Comparison of ENCODE assay signal across 21 cellular contexts in the genomic region with DNA sequence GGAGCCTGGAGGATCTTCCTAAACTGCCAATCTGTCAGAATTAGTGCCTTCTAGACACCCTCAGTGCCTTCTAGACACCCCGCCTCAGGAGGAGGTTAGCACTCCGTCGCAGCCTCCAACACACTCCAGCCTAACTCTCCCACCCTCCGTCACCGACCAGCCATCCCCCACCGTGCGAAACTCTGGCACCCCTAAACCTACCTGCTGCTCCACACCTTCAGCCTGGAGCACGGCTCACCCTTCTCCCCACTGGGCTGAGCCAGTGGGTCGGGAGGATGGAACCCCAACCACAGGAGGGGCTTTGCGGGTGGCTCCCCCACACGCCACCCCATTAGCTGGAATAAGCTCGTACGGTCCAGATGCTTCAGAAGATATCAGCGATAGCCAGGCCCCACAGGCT.
DNase-seq lines count a peak whose midpoint lies in the region; ATAC-seq and TF ChIP-seq lines count a peak whose summit lies in the region.
"Had no signal": no experiment of that assay in that cellular context is flagged by ENCODE, and none has a peak within 500 bp of the region (broad histone marks: within the 10 kb centered on the region; RNA-seq: fewer than 3 reads in every experiment).

No MANE protein-coding gene starts in this region.

- H3K36me3 ChIP-seq in lung (ENCODE audit: control insufficient read depth in 2 of 2, insufficient read depth in 2 of 2, low read length in 2 of 2), result no peaks in the 10 kb centered on the region
- no peaks in the 10 kb centered on the region for H3K36me3 ChIP-seq in sigmoid colon
- no peaks in the 10 kb centered on the region for H3K36me3 ChIP-seq in Karpas-422 (ENCODE audit: insufficient read depth, low read length)
- H3K36me3 ChIP-seq in brain microvascular endothelial cell (replicated peaks), result no peaks in the 10 kb centered on the region
- H3K36me3 ChIP-seq: BE2C, HAP-1, SJSA1 had no signal

- WGBS in H9 (ENCODE audit: extremely low coverage, insufficient read length, low lambda C conversion rate), result no CpG with 5 or more reads among the region's 14 CpGs
- WGBS in lung, 2 donors, result 90 to 92% methylated on average over 14 of the region's 14 CpGs
- WGBS in sigmoid colon, 2 donors, result 86 to 94% methylated on average over 14 of the region's 14 CpGs

- H3K4me3 Mint-ChIP-seq in H9, result peak overlapping the region in 1 of 2 experiments; percentile 7; a peak in 1 of 5 replicates
- H3K4me3 Mint-ChIP-seq: CD4-positive, CD25-positive, alpha-beta regulatory T cell had no signal

- H2BK12ac ChIP-seq in H9 (ENCODE audit: insufficient read length, low read depth, low read length), result no peak overlapping the region

- DNase-seq in H9, result peak; percentile 4
- DNase-seq in coronary artery (ENCODE audit: low spot score), result peak; percentile 45
- peak; percentile 20 for DNase-seq in lung (ENCODE audit: low spot score)
- peak; percentile 35 for DNase-seq in sigmoid colon
- no peak for DNase-seq in Karpas-422
- no peak for DNase-seq in HuH-7.5 (ENCODE audit: low spot score)
- no peak for DNase-seq in brain microvascular endothelial cell
- DNase-seq: BE2C; CD4-positive, CD25-positive, alpha-beta regulatory T cell; COR-L47; DMS79; KG1; NCI-H1105; NCI-H146; NCI-H2029; NCI-H226; NCI-H524 treated with DMSO at 0.1 percent for 48 hours; OCI-M1 had no signal

- in situ Hi-C loops in brain microvascular endothelial cell (cut with HindIII; ENCODE audit: low pct_ligation_motif_present, low sequenced_read_pairs), result no loop called here

- no peak overlapping the region for H3K4ac ChIP-seq in H9 (ENCODE audit: low read depth, low read length)

- H3K18ac ChIP-seq in H9 (ENCODE audit: insufficient read length, low read depth, low read length), result no peak overlapping the region

- H3K4me1 ChIP-seq in H9 (ENCODE audit: insufficient read depth, low read length) (no peaks in the 10 kb centered on the region; the same call in 1 of the 2 replicates), lung (ENCODE audit: control insufficient read depth in 2 of 2, insufficient read depth in 2 of 2, low read length in 2 of 2) (peaks cover 0 to 3% of the 10 kb centered on the region in 2 donors), sigmoid colon (no peaks in the 10 kb centered on the region), Karpas-422 (ENCODE audit: low read length) (peaks cover 43% of the 10 kb centered on the region)
- H3K4me1 ChIP-seq: A549, BE2C, HAP-1, SJSA1 had no signal

- TF ChIP-seq CTCF in H9 (conservative IDR thresholded peaks at IDR 0.05) (no peak), coronary artery (IDR thresholded peaks at IDR 0.05) (no peak), lung (IDR thresholded peaks at IDR 0.05; ENCODE audit: control extremely low read depth, extremely low read depth) (no peak), sigmoid colon (IDR thresholded peaks at IDR 0.05) (no peak), brain microvascular endothelial cell (IDR thresholded peaks at IDR 0.05; ENCODE audit: low read depth, low read length, missing control alignments) (no peak)

- H3K27me3 ChIP-seq in H9 (ENCODE audit: insufficient read depth, low read length), result no peaks in the 10 kb centered on the region
- no peaks in the 10 kb centered on the region for H3K27me3 ChIP-seq in lung (ENCODE audit: control insufficient read depth, insufficient read depth)
- no peaks in the 10 kb centered on the region for H3K27me3 ChIP-seq in sigmoid colon
- no peaks in the 10 kb centered on the region for H3K27me3 ChIP-seq in Karpas-422 (ENCODE audit: low read length)
- no peaks in the 10 kb centered on the region for H3K27me3 ChIP-seq in brain microvascular endothelial cell (replicated peaks)
- H3K27me3 ChIP-seq: BE2C had no signal

- H2BK15ac ChIP-seq in H9 (ENCODE audit: low read depth, low read length), result no peak overlapping the region

- H2BK5ac ChIP-seq in H9 (ENCODE audit: insufficient read length, low read length), result no peak overlapping the region

- intact Hi-C loops in sigmoid colon (cut with DNase I), result no loop called here

- H3K4me3 ChIP-seq in coronary artery (no peak overlapping the region), lung (no peak overlapping the region), sigmoid colon (no peak overlapping the region), Karpas-422 (ENCODE audit: low read length) (no peak overlapping the region), brain microvascular endothelial cell (ENCODE audit: low read depth, low read length) (no peak overlapping the region)
- H3K4me3 ChIP-seq: A549, HAP-1, SJSA1 had no signal

- no peaks in the 10 kb centered on the region for H3K23me2 ChIP-seq in H9 (ENCODE audit: insufficient read length, low read depth, low read length, poor library complexity, severe bottlenecking)

- H3K9ac ChIP-seq in H9 (ENCODE audit: extremely low read depth, insufficient read length, low read length) (no peak overlapping the region), Karpas-422 (ENCODE audit: low read length) (no peak overlapping the region)

- H2AFZ ChIP-seq in H9 (ENCODE audit: low read length) (no peak overlapping the region), Karpas-422 (ENCODE audit: low read length) (no peak overlapping the region)

- no peak overlapping the region for H3K56ac ChIP-seq in H9 (ENCODE audit: insufficient read length, low read depth, low read length)

- H3T11ph ChIP-seq in H9 (ENCODE audit: low read length), result no peak overlapping the region

- H3K23ac ChIP-seq in H9 (ENCODE audit: insufficient read length, low read depth, low read length), result no peak overlapping the region

- H4K8ac ChIP-seq in H9 (replicated peaks; ENCODE audit: insufficient read length, low read depth, low read length), result no peak overlapping the region

- H3K27ac ChIP-seq in H9 (ENCODE audit: insufficient read length, low read depth, low read length), result no peak overlapping the region
- H3K27ac ChIP-seq in coronary artery, result no peak overlapping the region
- no peak overlapping the region for H3K27ac ChIP-seq in lung (ENCODE audit: low read depth in 1 of 2, low read length in 1 of 2)
- H3K27ac ChIP-seq in sigmoid colon, result no peak overlapping the region
- H3K27ac ChIP-seq in Karpas-422 (ENCODE audit: low read length), result no peak overlapping the region
- H3K27ac ChIP-seq in brain microvascular endothelial cell, result no peak overlapping the region
- H3K27ac ChIP-seq: A549, SJSA1 had no signal

- no peak overlapping the region for H4K5ac ChIP-seq in H9 (ENCODE audit: insufficient read length, low read depth, low read length)

- no peaks in the 10 kb centered on the region for H3K79me1 ChIP-seq in H9 (ENCODE audit: insufficient read depth, low read depth, low read length, poor library complexity, severe bottlenecking)

- H3K27ac Mint-ChIP-seq in H9, result peak overlapping the region; percentile 15 to 28 (median 25); a peak in 3 of 7 replicates

- no peak for TF ChIP-seq POLR2A in sigmoid colon (IDR thresholded peaks at IDR 0.05)

- H4K20me1 ChIP-seq in H9 (ENCODE audit: control insufficient read depth, insufficient read depth, insufficient read length) (no peaks in the 10 kb centered on the region), Karpas-422 (ENCODE audit: insufficient read depth, low read depth, low read length) (no peaks in the 10 kb centered on the region)

- peaks cover 7 to 9% of the 10 kb centered on the region in 2 experiments; a peak in 3 of 5 replicates for H3K9me3 Mint-ChIP-seq in H9

- H4K91ac ChIP-seq in H9 (ENCODE audit: insufficient read length, low read depth, low read length), result no peak overlapping the region

- no peak for TF ChIP-seq EP300 in sigmoid colon (IDR thresholded peaks at IDR 0.05)

- H2BK120ac ChIP-seq in H9 (ENCODE audit: low read depth, low read length, poor library complexity, severe bottlenecking), result no peak overlapping the region

- no peaks in the 10 kb centered on the region for H3K9me2 ChIP-seq in Karpas-422 (replicated peaks; ENCODE audit: insufficient read depth, low read length)

- no peaks in the 10 kb centered on the region for H3K27me3 Mint-ChIP-seq in H9 (ENCODE audit: low read depth)
- H3K27me3 Mint-ChIP-seq: CD4-positive, CD25-positive, alpha-beta regulatory T cell had no signal

- H2AK5ac ChIP-seq in H9 (ENCODE audit: insufficient read length, low read length), result no peak overlapping the region

- no peak for ATAC-seq in lung (ENCODE audit: insufficient read depth, low FRiP score)
- ATAC-seq: A549 had no signal

- H3K14ac ChIP-seq in H9 (ENCODE audit: insufficient read depth, low read length), result no peak overlapping the region; the same call in 1 of the 2 replicates

- H3K79me2 ChIP-seq in H9 (ENCODE audit: insufficient read depth, low read length) (no peaks in the 10 kb centered on the region), Karpas-422 (ENCODE audit: low read length) (no peaks in the 10 kb centered on the region)

- no peak overlapping the region for H3K4me2 ChIP-seq in H9 (ENCODE audit: insufficient read depth, insufficient read length, low read length)
- H3K4me2 ChIP-seq in Karpas-422 (ENCODE audit: low read depth, low read length, poor library complexity, severe bottlenecking), result no peak overlapping the region
- H3K4me2 ChIP-seq: A549 had no signal

- peaks cover 20 to 28% of the 10 kb centered on the region in 2 experiments for H3K4me1 Mint-ChIP-seq in H9
- H3K4me1 Mint-ChIP-seq: CD4-positive, CD25-positive, alpha-beta regulatory T cell had no signal

- H3K36me3 Mint-ChIP-seq in H9 (ENCODE audit: insufficient read depth in 1 of 3, low read depth in 3 of 3), result peaks cover 0 to 5% (median 0%) of the 10 kb centered on the region in 3 experiments; a peak in 2 of 7 replicates
- H3K36me3 Mint-ChIP-seq: CD4-positive, CD25-positive, alpha-beta regulatory T cell had no signal

- no peak overlapping the region for H2BK20ac ChIP-seq in H9 (ENCODE audit: low read depth, low read length, poor library complexity, severe bottlenecking)

- no peaks in the 10 kb centered on the region for H3K9me3 ChIP-seq in H9 (ENCODE audit: control insufficient read depth, low read depth, low read length)
- peaks cover 0 to 5% of the 10 kb centered on the region in 2 donors for H3K9me3 ChIP-seq in lung (ENCODE audit: control insufficient read depth in 2 of 2, insufficient read depth in 1 of 2, low read length in 1 of 2)
- H3K9me3 ChIP-seq in sigmoid colon, result no peaks in the 10 kb centered on the region
- H3K9me3 ChIP-seq in Karpas-422 (ENCODE audit: low read length), result no peaks in the 10 kb centered on the region
- H3K9me3 ChIP-seq: A549, BE2C, HAP-1, SJSA1 had no signal

Comparison
In these comparisons a context has a peak if more than half of its experiments do, and no peak if none do; other contexts are left out.
1. DNase-seq: peak in H9 (single experiment), coronary artery (single experiment), lung (single experiment) and sigmoid colon (single experiment); none in Karpas-422 (single experiment), HuH-7.5 (single experiment) and brain microvascular endothelial cell (single experiment).